ENCODE assay signal across 5 cellular contexts in genomic region chr16:89008796-89009195, GRCh38. TPM values are rescaled to one million over a fixed set of nuclear protein-coding genes. Genes with fewer than 3 reads are reported as not detected.
"Had no signal": no experiment of that assay in that cellular context is flagged by ENCODE, and none has a peak within 500 bp of the region (broad histone marks: within the 10 kb centered on the region; RNA-seq: fewer than 3 reads in every experiment).

No MANE protein-coding gene starts in this region.

RNA-seq across cellular contexts. Expression of gene CBFA2T3, which starts 31.8 kb away (rescaled TPM):
- total RNA-seq: HepG2, HT1080, IMR-90, NCI-H460, RPMI7951 had no signal
- polyA plus RNA-seq: IMR-90 had no signal
